In genomic region chr1:8355439-8356255, GRCh38 we compare ENCODE assay signal across 21 cellular contexts. TPM values are rescaled to one million over a fixed set of nuclear protein-coding genes. Genes with fewer than 3 reads are reported as not detected.
A peak's percentile ranks its signal among the peaks of the same experiment; 100 is the strongest.
DNase-seq lines count a peak whose midpoint lies in the region; ATAC-seq and TF ChIP-seq lines count a peak whose summit lies in the region.
"Had no signal": no experiment of that assay in that cellular context is flagged by ENCODE, and none has a peak within 500 bp of the region (broad histone marks: within the 10 kb centered on the region; RNA-seq: fewer than 3 reads in every experiment).

No MANE protein-coding gene starts in this region.

- H3F3A ChIP-seq in smooth muscle cell (ENCODE audit: low read depth): peaks cover 16% of the 10 kb centered on the region

- no peak overlapping the region for H2AFZ ChIP-seq in smooth muscle cell (ENCODE audit: low read depth)

- no peak overlapping the region for H3K4me3 ChIP-seq in cardiac muscle cell
- no peak overlapping the region for H3K4me3 ChIP-seq in aorta (ENCODE audit: low read length in 2 of 2)
- H3K4me3 ChIP-seq in naive thymus-derived CD4-positive, alpha-beta T cell (ENCODE audit: low read length): no peak overlapping the region
- no peak overlapping the region for H3K4me3 ChIP-seq in left lung
- no peak overlapping the region for H3K4me3 ChIP-seq in smooth muscle cell

- H3K4me2 ChIP-seq in smooth muscle cell: no peak overlapping the region

- no peaks in the 10 kb centered on the region for H3K4me1 Mint-ChIP-seq in activated naive CD4-positive, alpha-beta T cell treated with anti-CD3 and anti-CD28 coated beads, Interleukin-2, amount 50 U/mL, for 24 hours
- H3K4me1 Mint-ChIP-seq in neural crest cell: peaks cover 11% of the 10 kb centered on the region
- H3K4me1 Mint-ChIP-seq in naive thymus-derived CD4-positive, alpha-beta T cell: peaks cover 0 to 6% (median 0%) of the 10 kb centered on the region in 7 donors

- TF ChIP-seq CTCF in cardiac muscle cell (IDR thresholded peaks at IDR 0.05; ENCODE audit: low read depth, low read length) (no peak), neural crest cell (conservative IDR thresholded peaks at IDR 0.05) (no peak), left lung (IDR thresholded peaks at IDR 0.05) (no peak), smooth muscle cell (IDR thresholded peaks at IDR 0.05; ENCODE audit: borderline replicate concordance, insufficient read depth, poor library complexity, severe bottlenecking) (no peak)

- no peaks in the 10 kb centered on the region for H3K9me3 Mint-ChIP-seq in activated naive CD4-positive, alpha-beta T cell treated with anti-CD3 and anti-CD28 coated beads, Interleukin-2, amount 50 U/mL, for 24 hours
- no peaks in the 10 kb centered on the region for H3K9me3 Mint-ChIP-seq in neural crest cell
- peaks cover 0 to 1% (median 0%) of the 10 kb centered on the region in 11 donors for H3K9me3 Mint-ChIP-seq in naive thymus-derived CD4-positive, alpha-beta T cell
- H3K9me3 Mint-ChIP-seq: central memory CD8-positive, alpha-beta T cell; type B pancreatic cell had no signal

- no peak overlapping the region for H3K4me3 Mint-ChIP-seq in activated naive CD4-positive, alpha-beta T cell treated with anti-CD3 and anti-CD28 coated beads, Interleukin-2, amount 50 U/mL, for 24 hours
- H3K4me3 Mint-ChIP-seq in neural crest cell: no peak overlapping the region
- H3K4me3 Mint-ChIP-seq in naive thymus-derived CD4-positive, alpha-beta T cell: no peak overlapping the region
- H3K4me3 Mint-ChIP-seq: central memory CD8-positive, alpha-beta T cell; type B pancreatic cell had no signal

- H3K9me3 ChIP-seq in cardiac muscle cell (ENCODE audit: low read depth): no peaks in the 10 kb centered on the region
- no peaks in the 10 kb centered on the region for H3K9me3 ChIP-seq in aorta (ENCODE audit: control insufficient read depth, low read length)
- H3K9me3 ChIP-seq in naive thymus-derived CD4-positive, alpha-beta T cell (ENCODE audit: control insufficient read depth in 2 of 3, low read length in 3 of 3): no peaks in the 10 kb centered on the region
- no peaks in the 10 kb centered on the region for H3K9me3 ChIP-seq in left lung
- H3K9me3 ChIP-seq in smooth muscle cell (replicated peaks; ENCODE audit: low read depth): no peaks in the 10 kb centered on the region

- peak overlapping the region; percentile 74 for H3K27ac Mint-ChIP-seq in activated naive CD4-positive, alpha-beta T cell treated with anti-CD3 and anti-CD28 coated beads, Interleukin-2, amount 50 U/mL, for 24 hours
- peak overlapping the region; percentile 90 for H3K27ac Mint-ChIP-seq in neural crest cell (ENCODE audit: unreplicated experiment)
- peak overlapping the region in 1 of 9 donors; percentile 15 for H3K27ac Mint-ChIP-seq in naive thymus-derived CD4-positive, alpha-beta T cell
- H3K27ac Mint-ChIP-seq: type B pancreatic cell had no signal

- CTCF ChIA-PET in naive thymus-derived CD4-positive, alpha-beta T cell (lab: Charles Lee): interaction anchor here (0.6 kb wide), 1 partner anchor 1992 kb away, joined by 3 read pairs; no protein-coding TSS in a partner anchor

- H4K20me1 ChIP-seq in smooth muscle cell (ENCODE audit: low read depth): peaks cover 62% of the 10 kb centered on the region

- ATAC-seq in aorta (ENCODE audit: low FRiP score) (no peak), left lung (no peak)
- no peak for ATAC-seq in naive thymus-derived CD4-positive, alpha-beta T cell

- H3K27me3 ChIP-seq in cardiac muscle cell (no peaks in the 10 kb centered on the region), aorta (ENCODE audit: control insufficient read depth in 1 of 2, insufficient read depth in 2 of 2, low read length in 1 of 2) (no peaks in the 10 kb centered on the region), left lung (no peaks in the 10 kb centered on the region), smooth muscle cell (ENCODE audit: low read depth) (no peaks in the 10 kb centered on the region)
- no peaks in the 10 kb centered on the region for H3K27me3 ChIP-seq in naive thymus-derived CD4-positive, alpha-beta T cell (ENCODE audit: control insufficient read depth in 2 of 2, insufficient read depth in 2 of 2, low read length in 2 of 2)

- H3K27ac ChIP-seq in cardiac muscle cell (peak overlapping the region; percentile 17), aorta (ENCODE audit: low read depth in 1 of 2, low read length in 2 of 2) (no peak overlapping the region), left lung (no peak overlapping the region), smooth muscle cell (ENCODE audit: low read depth) (no peak overlapping the region)
- no peak overlapping the region for H3K27ac ChIP-seq in naive thymus-derived CD4-positive, alpha-beta T cell (ENCODE audit: low read depth, low read length)

- 67 to 72% methylated on average over 23 to 24 of the region's 24 CpGs for WGBS in aorta, 2 donors
- 94% methylated on average over 24 of the region's 24 CpGs for WGBS in smooth muscle cell (ENCODE audit: low lambda C conversion rate)

- H3K4me1 ChIP-seq in cardiac muscle cell (ENCODE audit: low read depth) (no peaks in the 10 kb centered on the region), aorta (ENCODE audit: control insufficient read depth in 1 of 2, insufficient read depth in 2 of 2, low read length in 2 of 2) (no peaks in the 10 kb centered on the region), left lung (peaks cover 3% of the 10 kb centered on the region in 2 donors), smooth muscle cell (ENCODE audit: low read depth) (no peaks in the 10 kb centered on the region)
- no peaks in the 10 kb centered on the region for H3K4me1 ChIP-seq in naive thymus-derived CD4-positive, alpha-beta T cell (ENCODE audit: control insufficient read depth in 2 of 2, insufficient read depth in 2 of 2, low read length in 2 of 2)

- DNase-seq in activated naive CD4-positive, alpha-beta T cell treated with anti-CD3 and anti-CD28 coated beads, Interleukin-2, amount 50 U/mL, for 16 hours: no peak
- DNase-seq in cardiac muscle cell (ENCODE audit: low read depth in 1 of 2, low spot score in 1 of 2) (no peak), neural crest cell (ENCODE audit: low read depth, low spot score) (no peak), aorta (peak; percentile 45 to 71), left lung (no peak), smooth muscle cell (lab: John Stamatoyannopoulos, UW; ENCODE audit: unreplicated experiment) (no peak)
- DNase-seq in naive thymus-derived CD4-positive, alpha-beta T cell: no peak
- DNase-seq: 8988T; activated CD4-positive, alpha-beta T cell treated with anti-CD3 and anti-CD28 coated beads, Interleukin-2, amount 50 U/mL, for 1 hour; activated CD8-positive, alpha-beta memory T cell treated with anti-CD3 and anti-CD28 coated beads, Interleukin-2, amount 50 U/mL, for 4 hours; activated effector memory CD4-positive, alpha-beta T cell treated with anti-CD3 and anti-CD28 coated beads, Interleukin-2, amount 50 U/mL, for 16 hours; AML-193; amygdala; DND-41; effector CD4-positive, alpha-beta T cell; NCI-H187; SHP77 treated with DMSO at 0.1 percent for 48 hours; stimulated activated naive CD4-positive, alpha-beta T cell had no signal

- no peak overlapping the region for H3K9ac ChIP-seq in smooth muscle cell (ENCODE audit: low read depth)

- POLR2A ChIA-PET in naive thymus-derived CD4-positive, alpha-beta T cell (lab: Charles Lee): no interaction called here

- H3K36me3 ChIP-seq in cardiac muscle cell (peaks cover 51% of the 10 kb centered on the region), aorta (ENCODE audit: control insufficient read depth in 1 of 2, insufficient read depth in 2 of 2, low read length in 1 of 2) (peaks cover 0 to 18% of the 10 kb centered on the region in 2 donors), left lung (peaks cover 5 to 81% of the 10 kb centered on the region in 2 donors), smooth muscle cell (ENCODE audit: low read depth) (peaks cover 10% of the 10 kb centered on the region)
- peaks cover 9 to 80% (median 39%) of the 10 kb centered on the region in 3 experiments for H3K36me3 ChIP-seq in naive thymus-derived CD4-positive, alpha-beta T cell (ENCODE audit: control insufficient read depth in 2 of 3, insufficient read depth in 3 of 3, low read length in 3 of 3)

- peaks cover 8% of the 10 kb centered on the region for H3K36me3 Mint-ChIP-seq in activated naive CD4-positive, alpha-beta T cell treated with anti-CD3 and anti-CD28 coated beads, Interleukin-2, amount 50 U/mL, for 24 hours
- peaks cover 14% of the 10 kb centered on the region for H3K36me3 Mint-ChIP-seq in neural crest cell (ENCODE audit: low read depth)
- H3K36me3 Mint-ChIP-seq in naive thymus-derived CD4-positive, alpha-beta T cell: peaks cover 0 to 26% (median 13%) of the 10 kb centered on the region in 5 donors

- H3K79me2 ChIP-seq in smooth muscle cell (ENCODE audit: low read depth): no peaks in the 10 kb centered on the region

- intact Hi-C loops in aorta (cut with DNase I): no loop called here
- intact Hi-C loops in naive thymus-derived CD4-positive, alpha-beta T cell (cut with micrococcal nuclease): no loop called here
- intact Hi-C loops in left lung (cut with DNase I): loop anchor here in 1 of 2 donors (10.0 kb wide), 1 partner anchor 341 kb away; no protein-coding TSS in a partner anchor

- no peaks in the 10 kb centered on the region for H3K27me3 Mint-ChIP-seq in activated naive CD4-positive, alpha-beta T cell treated with anti-CD3 and anti-CD28 coated beads, Interleukin-2, amount 50 U/mL, for 24 hours
- no peaks in the 10 kb centered on the region for H3K27me3 Mint-ChIP-seq in neural crest cell (ENCODE audit: low read depth)
- no peaks in the 10 kb centered on the region for H3K27me3 Mint-ChIP-seq in naive thymus-derived CD4-positive, alpha-beta T cell
- H3K27me3 Mint-ChIP-seq: central memory CD8-positive, alpha-beta T cell; type B pancreatic cell had no signal

RNA-seq across cellular contexts. Expression of gene SLC45A1, which starts 37.7 kb away (rescaled TPM):
- total RNA-seq in cardiac muscle cell (0.28 and 0.42 TPM in 2 replicates), neural crest cell (2.5 TPM in 2 replicates), aorta (1 to 10 TPM; 5.4 to 8.7 TPM), left lung (1 to 10 TPM; 1.4 TPM), smooth muscle cell (1.7 TPM in 1 of 2 replicates, not detected in the other)
- polyA plus RNA-seq in cardiac muscle cell (0.34 and 0.79 TPM in 2 replicates), aorta (1 to 10 TPM; 4.4 to 8.1 TPM), smooth muscle cell (1.8 and 3.0 TPM in 2 replicates)
- total RNA-seq in naive thymus-derived CD4-positive, alpha-beta T cell: 1 to 10 TPM in 4 of 5 experiments, under 1 TPM in 1; 0.15 to 1.5 (median 1.3) TPM
- under 1 TPM; 0.55 to 0.91 TPM for polyA plus RNA-seq in naive thymus-derived CD4-positive, alpha-beta T cell

Comparison
In these comparisons a context has a peak if more than half of its experiments do, and no peak if none do; other contexts are left out.
1. DNase-seq: peak in aorta (2 of 2); none in activated naive CD4-positive, alpha-beta T cell treated with anti-CD3 and anti-CD28 coated beads, Interleukin-2, amount 50 U/mL, for 16 hours (single experiment), cardiac muscle cell (0 of 2), neural crest cell (single experiment), naive thymus-derived CD4-positive, alpha-beta T cell (0 of 9), left lung (0 of 2) and smooth muscle cell (single experiment).